9 cellular contexts compared by ENCODE assay signal in genomic region chr19:46016426-46017094, GRCh38. TPM values are rescaled to one million over a fixed set of nuclear protein-coding genes. Genes with fewer than 3 reads are reported as not detected.
DNase-seq lines count a peak whose midpoint lies in the region; ATAC-seq, FAIRE-seq and TF ChIP-seq lines count a peak whose summit lies in the region.
"Had no signal": no experiment of that assay in that cellular context is flagged by ENCODE, and none has a peak within 500 bp of the region (broad histone marks: within the 10 kb centered on the region; RNA-seq: fewer than 3 reads in every experiment).

No MANE protein-coding gene starts in this region.

- peaks cover 18% of the 10 kb centered on the region for H3K4me1 Mint-ChIP-seq in activated CD4-positive, alpha-beta T cell treated with anti-CD3 and anti-CD28 coated beads, Interleukin-2, amount 10 ng/mL, durations not matched to agents 7 days and 5 days
- peaks cover 28% of the 10 kb centered on the region for H3K4me1 Mint-ChIP-seq in dendritic cell treated with granulocyte-macrophage colony-stimulating factor and Interleukin-4, amounts not matched to agents 40 ng/mL and 50 ng/mL, for 4 days (ENCODE audit: low read depth)

- peak overlapping the region; percentile 50 for H3K27ac Mint-ChIP-seq in activated CD4-positive, alpha-beta T cell treated with anti-CD3 and anti-CD28 coated beads, Interleukin-2, amount 10 ng/mL, durations not matched to agents 7 days and 5 days
- H3K27ac Mint-ChIP-seq in dendritic cell treated with granulocyte-macrophage colony-stimulating factor and Interleukin-4, amounts not matched to agents 40 ng/mL and 50 ng/mL, for 4 days: peak overlapping the region; percentile 60

- H3K4me3 ChIP-seq in liver (ENCODE audit: low read depth in 1 of 3, low read length in 3 of 3): peak overlapping the region; percentile 64 to 67 (median 67)

- H3K27me3 Mint-ChIP-seq in activated CD4-positive, alpha-beta T cell treated with anti-CD3 and anti-CD28 coated beads, Interleukin-2, amount 10 ng/mL, durations not matched to agents 7 days and 5 days: peaks cover 16% of the 10 kb centered on the region
- peaks cover 50% of the 10 kb centered on the region for H3K27me3 Mint-ChIP-seq in dendritic cell treated with granulocyte-macrophage colony-stimulating factor and Interleukin-4, amounts not matched to agents 40 ng/mL and 50 ng/mL, for 4 days

- WGBS in liver: 2% methylated on average over 48 of the region's 48 CpGs

- TF ChIP-seq RAD21 in liver (IDR thresholded peaks at IDR 0.05): peak; percentile 41 to 66

- peak overlapping the region; percentile 76 for H3K4me3 Mint-ChIP-seq in activated CD4-positive, alpha-beta T cell treated with anti-CD3 and anti-CD28 coated beads, Interleukin-2, amount 10 ng/mL, durations not matched to agents 7 days and 5 days
- peak overlapping the region; percentile 98 for H3K4me3 Mint-ChIP-seq in dendritic cell treated with granulocyte-macrophage colony-stimulating factor and Interleukin-4, amounts not matched to agents 40 ng/mL and 50 ng/mL, for 4 days

- ATAC-seq in HG02840 (IDR thresholded peaks at IDR 0.05; ENCODE audit: low FRiP score, unreplicated experiment): peak; percentile 56
- ATAC-seq in HG03520 (IDR thresholded peaks at IDR 0.05; ENCODE audit: unreplicated experiment): no peak

- no peak overlapping the region for H3K9ac ChIP-seq in liver (ENCODE audit: low read depth in 1 of 2, low read length in 2 of 2)

- no peaks in the 10 kb centered on the region for H3K9me3 Mint-ChIP-seq in activated CD4-positive, alpha-beta T cell treated with anti-CD3 and anti-CD28 coated beads, Interleukin-2, amount 10 ng/mL, durations not matched to agents 7 days and 5 days
- H3K9me3 Mint-ChIP-seq in dendritic cell treated with granulocyte-macrophage colony-stimulating factor and Interleukin-4, amounts not matched to agents 40 ng/mL and 50 ng/mL, for 4 days: no peaks in the 10 kb centered on the region

- no peaks in the 10 kb centered on the region for H3K27me3 ChIP-seq in liver (ENCODE audit: control insufficient read depth in 4 of 4, insufficient read depth in 4 of 4, low read length in 3 of 4)

- POLR2A ChIA-PET in activated CD4-positive, alpha-beta T cell treated with anti-CD3 and anti-CD28 coated beads, Interleukin-2, amount 10 ng/mL, durations not matched to agents 7 days and 5 days (lab: Charles Lee): no interaction called here

- H3K27ac ChIP-seq in liver (ENCODE audit: low read depth in 1 of 2, low read length in 2 of 2): no peak overlapping the region
- H3K27ac ChIP-seq: epithelial cell of prostate had no signal

- peaks cover 0 to 5% (median 0%) of the 10 kb centered on the region in 4 donors for H3K36me3 ChIP-seq in liver (ENCODE audit: control insufficient read depth in 4 of 4, insufficient read depth in 3 of 4, low read depth in 1 of 4, low read length in 3 of 4)

- CTCF ChIA-PET in activated CD4-positive, alpha-beta T cell treated with anti-CD3 and anti-CD28 coated beads, Interleukin-2, amount 10 ng/mL, durations not matched to agents 7 days and 5 days (lab: Charles Lee): interaction anchor here (0.7 to 1.8 kb wide), 8 partner anchors 12 to 247 kb away, joined by 3 to 9 read pairs (median 4); partner anchors contain the start of genes SIX5 and SYMPK

- no peaks in the 10 kb centered on the region for H3K9me3 ChIP-seq in liver (ENCODE audit: control insufficient read depth in 4 of 4, low read length in 3 of 4)

- intact Hi-C loops in dendritic cell treated with granulocyte-macrophage colony-stimulating factor and Interleukin-4, amounts not matched to agents 40 ng/mL and 50 ng/mL, for 4 days (cut with micrococcal nuclease): no loop called here

- FAIRE-seq in D721Med (lab: Jason Lieb, UNC): no peak

- TF ChIP-seq CTCF in D721Med (IDR thresholded peaks at IDR 0.05; ENCODE audit: insufficient read depth, missing control alignments) (peak; percentile 66), liver (IDR thresholded peaks at IDR 0.05; ENCODE audit: low read depth, low read length, missing input control) (peak; percentile 71)

- peaks cover 14% of the 10 kb centered on the region for H3K36me3 Mint-ChIP-seq in activated CD4-positive, alpha-beta T cell treated with anti-CD3 and anti-CD28 coated beads, Interleukin-2, amount 10 ng/mL, durations not matched to agents 7 days and 5 days (ENCODE audit: low read depth)
- H3K36me3 Mint-ChIP-seq in dendritic cell treated with granulocyte-macrophage colony-stimulating factor and Interleukin-4, amounts not matched to agents 40 ng/mL and 50 ng/mL, for 4 days (ENCODE audit: low read depth): peaks cover 26% of the 10 kb centered on the region

- DNase-seq in D721Med (ENCODE audit: insufficient read length, low spot score) (peak; percentile 80), NCI-H2227 treated with DMSO at 0.1 percent for 48 hours (lab: John Stamatoyannopoulos, UW) (peak; percentile 59)
- peak; percentile 81 for DNase-seq in activated CD4-positive, alpha-beta T cell treated with anti-CD3 and anti-CD28 coated beads, Interleukin-2, amount 10 ng/mL, durations not matched to agents 7 days and 5 days
- peak; percentile 83 for DNase-seq in stimulated activated CD4-positive, alpha-beta T cell treated with anti-CD3 and anti-CD28 coated beads, Interleukin-4, amount 100 ng/mL, for 1 hour

- peaks cover 8 to 24% (median 15%) of the 10 kb centered on the region in 4 donors for H3K4me1 ChIP-seq in liver (ENCODE audit: control insufficient read depth in 4 of 4, insufficient read depth in 4 of 4, low read length in 3 of 4)

TF ChIP-seq in liver, 16 proteins besides CTCF, POLR2A, EP300 and RAD21 (continues in another document):
- TF ChIP-seq TAF1 (conservative IDR thresholded peaks at IDR 0.05): no peak
- no peak for TF ChIP-seq FOXA1 (IDR thresholded peaks at IDR 0.05)
- no peak for TF ChIP-seq FOXA2 (IDR thresholded peaks at IDR 0.05)
- no peak for TF ChIP-seq GABPA (IDR thresholded peaks at IDR 0.05 in 1 of 2, conservative IDR thresholded peaks at IDR 0.05 in 1 of 2)
- TF ChIP-seq RXRA (IDR thresholded peaks at IDR 0.05): no peak
- TF ChIP-seq SP1 (IDR thresholded peaks at IDR 0.05): no peak
- no peak for TF ChIP-seq MAX (IDR thresholded peaks at IDR 0.05)
- no peak for TF ChIP-seq HNF4A (conservative IDR thresholded peaks at IDR 0.05)
- no peak for TF ChIP-seq JUND (IDR thresholded peaks at IDR 0.05)
- TF ChIP-seq REST (IDR thresholded peaks at IDR 0.05): no peak
- TF ChIP-seq ATF3 (IDR thresholded peaks at IDR 0.05): no peak
- no peak for TF ChIP-seq NR2F2 (IDR thresholded peaks at IDR 0.05)
- TF ChIP-seq HNF4G (IDR thresholded peaks at IDR 0.05): no peak
- TF ChIP-seq YY1 (IDR thresholded peaks at IDR 0.05): no peak
- TF ChIP-seq EGR1 (IDR thresholded peaks at IDR 0.05; ENCODE audit: low read depth in 2 of 2): no peak

RNA-seq across cellular contexts. Expression of gene PGLYRP1, which starts 6.3 kb away (rescaled TPM):
- not detected for total RNA-seq in activated CD4-positive, alpha-beta T cell treated with anti-CD3 and anti-CD28 coated beads, Interleukin-2, amount 10 ng/mL, durations not matched to agents 7 days and 5 days
- 10 to 100 TPM in 1 of 2 donors, under 1 TPM in 1; 0.25 to 13.9 TPM for total RNA-seq in liver
- polyA plus RNA-seq in liver: 1 to 10 TPM in 1 of 2 donors, under 1 TPM in 1; 0.31 to 1.2 TPM

RNA-seq across cellular contexts. Expression of gene CCDC61, which starts 21.3 kb away (rescaled TPM):
- total RNA-seq in activated CD4-positive, alpha-beta T cell treated with anti-CD3 and anti-CD28 coated beads, Interleukin-2, amount 10 ng/mL, durations not matched to agents 7 days and 5 days: 10 to 100 TPM; 26.5 to 27.0 TPM
- 1 to 10 TPM; 2.6 to 3.1 TPM for total RNA-seq in liver
- polyA plus RNA-seq in liver: 1 to 10 TPM; 1.7 to 6.3 TPM

RNA-seq across cellular contexts. Expression of gene IGFL4, which starts 24.2 kb away (rescaled TPM):
- not detected for total RNA-seq in activated CD4-positive, alpha-beta T cell treated with anti-CD3 and anti-CD28 coated beads, Interleukin-2, amount 10 ng/mL, durations not matched to agents 7 days and 5 days
- not detected for total RNA-seq in liver
- polyA plus RNA-seq in liver: not detected

RNA-seq across cellular contexts. Expression of gene NOVA2, which starts 42.9 kb away (rescaled TPM):
- under 1 TPM; 0.04 to 0.10 TPM for total RNA-seq in activated CD4-positive, alpha-beta T cell treated with anti-CD3 and anti-CD28 coated beads, Interleukin-2, amount 10 ng/mL, durations not matched to agents 7 days and 5 days
- total RNA-seq in liver: 1 to 10 TPM in 1 of 2 donors, under 1 TPM in 1; 0.47 to 1.6 TPM
- under 1 TPM; 0.31 to 0.37 TPM for polyA plus RNA-seq in liver

Comparison
In these comparisons a context has a peak if more than half of its experiments do, and no peak if none do; other contexts are left out.
1. RNA of gene CCDC61, which starts 21.3 kb away (total RNA-seq): 26.5 to 27.0 TPM in activated CD4-positive, alpha-beta T cell treated with anti-CD3 and anti-CD28 coated beads, Interleukin-2, amount 10 ng/mL, durations not matched to agents 7 days and 5 days; 2.6 to 3.1 TPM in liver; every median in the first group is over 4 times any median in the second.
2. Peak in every context shown above with its lines, with median percentiles within 50 percentile points of each other: DNase-seq.